ENCODE assay signal across 14 cellular contexts in the genomic region with DNA sequence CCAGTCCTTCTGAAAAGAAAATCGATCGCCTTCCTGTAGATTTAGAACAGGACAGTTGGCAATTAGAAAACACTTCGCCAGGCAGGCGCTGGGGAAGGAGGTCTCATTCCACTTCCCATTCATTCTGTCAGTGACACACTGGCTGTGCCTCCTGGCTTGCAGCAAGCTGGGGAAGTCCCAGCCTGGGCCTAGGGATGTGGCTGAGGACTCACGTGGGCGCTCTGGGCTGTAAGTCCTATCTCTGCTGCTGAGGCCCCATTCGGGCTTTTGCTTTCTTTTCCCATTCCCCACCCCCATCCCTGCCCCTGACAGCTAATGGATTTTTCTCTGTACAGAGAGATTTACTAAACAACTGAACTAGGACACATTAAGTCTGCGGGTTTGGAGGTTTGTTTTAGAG.
A peak's percentile ranks its signal among the peaks of the same experiment; 100 is the strongest.
DNase-seq lines count a peak whose midpoint lies in the region; ATAC-seq and TF ChIP-seq lines count a peak whose summit lies in the region.
"Had no signal": no experiment of that assay in that cellular context is flagged by ENCODE, and none has a peak within 500 bp of the region (broad histone marks: within the 10 kb centered on the region; RNA-seq: fewer than 3 reads in every experiment).

No MANE protein-coding gene starts in this region.

- WGBS in body of pancreas, 2 donors = 35 to 46% methylated on average over 8 of the region's 8 CpGs
- 57 to 67% methylated on average over 8 of the region's 8 CpGs for WGBS in lung, 2 donors

- no peak for TF ChIP-seq POLR2A in body of pancreas (IDR thresholded peaks at IDR 0.05)

- H3K9me3 ChIP-seq in body of pancreas (no peaks in the 10 kb centered on the region), lung (ENCODE audit: control insufficient read depth in 2 of 2, insufficient read depth in 1 of 2, low read length in 1 of 2) (no peaks in the 10 kb centered on the region)
- H3K9me3 ChIP-seq: ascending aorta, esophagus squamous epithelium had no signal

- peak; percentile 45 for ATAC-seq in body of pancreas
- ATAC-seq in lung (ENCODE audit: insufficient read depth, low FRiP score) = peak; percentile 58
- no peak for ATAC-seq in GM19395 (IDR thresholded peaks at IDR 0.05; ENCODE audit: unreplicated experiment)
- ATAC-seq in HG02981 (IDR thresholded peaks at IDR 0.05; ENCODE audit: unreplicated experiment) = no peak
- no peak for ATAC-seq in GM18858 (IDR thresholded peaks at IDR 0.05; ENCODE audit: unreplicated experiment)
- ATAC-seq: activated T-cell treated with anti-CD3 and anti-CD28 coated beads, Interleukin-2, amount 50 U/mL, for 4 hours had no signal

- H3K4me3 ChIP-seq in body of pancreas = no peak overlapping the region
- H3K4me3 ChIP-seq in lung = no peak overlapping the region
- H3K4me3 ChIP-seq: ascending aorta, esophagus squamous epithelium had no signal

- H3K27me3 ChIP-seq in body of pancreas (no peaks in the 10 kb centered on the region), lung (ENCODE audit: control insufficient read depth, insufficient read depth) (peaks cover 4% of the 10 kb centered on the region)
- H3K27me3 ChIP-seq: ascending aorta had no signal

- CTCF ChIA-PET in HEK293T (lab: Yijun Ruan, JAX) = interaction anchor here (0.8 kb wide), 1 partner anchor 249 kb away, joined by 3 read pairs; no protein-coding TSS in a partner anchor

- intact Hi-C loops in body of pancreas (cut with DNase I) = no loop called here

- TF ChIP-seq CTCF in body of pancreas (IDR thresholded peaks at IDR 0.05) (no peak), lung (IDR thresholded peaks at IDR 0.05; ENCODE audit: control extremely low read depth, extremely low read depth) (no peak)

- H3K36me3 ChIP-seq in body of pancreas (replicated peaks in 1 of 2; ENCODE audit: insufficient read depth in 1 of 2, low read depth in 2 of 2) (no peaks in the 10 kb centered on the region), lung (ENCODE audit: control insufficient read depth in 2 of 2, insufficient read depth in 2 of 2, low read length in 2 of 2) (no peaks in the 10 kb centered on the region)
- H3K36me3 ChIP-seq: ascending aorta, esophagus squamous epithelium had no signal

- H3K4me1 ChIP-seq in body of pancreas (no peaks in the 10 kb centered on the region), lung (ENCODE audit: control insufficient read depth in 2 of 2, insufficient read depth in 2 of 2, low read length in 2 of 2) (no peaks in the 10 kb centered on the region)
- H3K4me1 ChIP-seq: ascending aorta, esophagus squamous epithelium had no signal

- POLR2A ChIA-PET in HEK293T (lab: Yijun Ruan, JAX) = no interaction called here

- peak; percentile 30 for DNase-seq in stimulated activated CD4-positive, alpha-beta T cell treated with anti-CD3 and anti-CD28 coated beads, Interleukin-15, amount 100 ng/mL, for 24 hours
- DNase-seq in stimulated activated CD4-positive, alpha-beta T cell treated with anti-CD3 and anti-CD28 coated beads, Interleukin-12 subunit alpha, Interleukin-12 subunit beta, amount 100 ng/mL, for 4 hours = no peak
- DNase-seq in body of pancreas (peak in 3 of 4 donors; percentile 13 to 42 (median 16)), lung (ENCODE audit: low spot score) (no peak), HEK293T (ENCODE audit: extremely low spot score) (no peak)
- DNase-seq: activated B cell treated with CpG ODN at 0.5 μM for 24 hours; activated T-cell treated with anti-CD3 and anti-CD28 coated beads, Interleukin-2, amount 50 U/mL, for 4 hours; esophagus squamous epithelium; mesendoderm; NCI-H226 had no signal

- no peak overlapping the region for H3K27ac ChIP-seq in body of pancreas
- no peak overlapping the region for H3K27ac ChIP-seq in lung (ENCODE audit: low read depth in 1 of 2, low read length in 1 of 2)
- H3K27ac ChIP-seq: ascending aorta, esophagus squamous epithelium had no signal

TF ChIP-seq in HEK293T, 16 proteins besides CTCF, POLR2A, EP300 and RAD21:
- no peak for TF ChIP-seq CTBP1 (IDR thresholded peaks at IDR 0.05; ENCODE audit: borderline replicate concordance)
- no peak for TF ChIP-seq L3MBTL2 (conservative IDR thresholded peaks at IDR 0.05)
- no peak for TF ChIP-seq ARNT (IDR thresholded peaks at IDR 0.05)
- no peak for TF ChIP-seq TARDBP (IDR thresholded peaks at IDR 0.05)
- TF ChIP-seq FOXK2 (IDR thresholded peaks at IDR 0.05) = no peak
- TF ChIP-seq BHLHE40 (IDR thresholded peaks at IDR 0.05; ENCODE audit: borderline replicate concordance) = no peak
- no peak for TF ChIP-seq SP1 (IDR thresholded peaks at IDR 0.05)
- TF ChIP-seq HDGF (IDR thresholded peaks at IDR 0.05; ENCODE audit: borderline replicate concordance) = no peak
- TF ChIP-seq ELF4 (IDR thresholded peaks at IDR 0.05) = no peak
- no peak for TF ChIP-seq SUZ12 (IDR thresholded peaks at IDR 0.05)
- no peak for TF ChIP-seq NFRKB (IDR thresholded peaks at IDR 0.05)
- no peak for TF ChIP-seq ZNF384 (IDR thresholded peaks at IDR 0.05)
- no peak for TF ChIP-seq LEF1 (IDR thresholded peaks at IDR 0.05; ENCODE audit: borderline replicate concordance)
- TF ChIP-seq FOXA1 (IDR thresholded peaks at IDR 0.05) = no peak
- TF ChIP-seq, protein P1, sequence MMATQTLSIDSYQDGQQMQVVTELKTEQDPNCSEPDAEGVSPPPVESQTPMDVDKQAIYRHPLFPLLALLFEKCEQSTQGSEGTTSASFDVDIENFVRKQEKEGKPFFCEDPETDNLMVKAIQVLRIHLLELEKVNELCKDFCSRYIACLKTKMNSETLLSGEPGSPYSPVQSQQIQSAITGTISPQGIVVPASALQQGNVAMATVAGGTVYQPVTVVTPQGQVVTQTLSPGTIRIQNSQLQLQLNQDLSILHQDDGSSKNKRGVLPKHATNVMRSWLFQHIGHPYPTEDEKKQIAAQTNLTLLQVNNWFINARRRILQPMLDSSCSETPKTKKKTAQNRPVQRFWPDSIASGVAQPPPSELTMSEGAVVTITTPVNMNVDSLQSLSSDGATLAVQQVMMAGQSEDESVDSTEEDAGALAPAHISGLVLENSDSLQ (IDR thresholded peaks at IDR 0.05) = no peak
- TF ChIP-seq FOXM1 (IDR thresholded peaks at IDR 0.05; ENCODE audit: borderline replicate concordance) = no peak

Comparison
In these comparisons a context has a peak if more than half of its experiments do, and no peak if none do; other contexts are left out.
1. DNase-seq: peak in stimulated activated CD4-positive, alpha-beta T cell treated with anti-CD3 and anti-CD28 coated beads, Interleukin-15, amount 100 ng/mL, for 24 hours (single experiment) and body of pancreas (3 of 4); none in stimulated activated CD4-positive, alpha-beta T cell treated with anti-CD3 and anti-CD28 coated beads, Interleukin-12 subunit alpha, Interleukin-12 subunit beta, amount 100 ng/mL, for 4 hours (single experiment), lung (single experiment) and HEK293T (single experiment).
2. ATAC-seq: peak in body of pancreas (single experiment) and lung (single experiment); none in GM19395 (single experiment), HG02981 (single experiment) and GM18858 (single experiment).